Comparison of ENCODE assay signal across 8 cellular contexts in the genomic region with DNA sequence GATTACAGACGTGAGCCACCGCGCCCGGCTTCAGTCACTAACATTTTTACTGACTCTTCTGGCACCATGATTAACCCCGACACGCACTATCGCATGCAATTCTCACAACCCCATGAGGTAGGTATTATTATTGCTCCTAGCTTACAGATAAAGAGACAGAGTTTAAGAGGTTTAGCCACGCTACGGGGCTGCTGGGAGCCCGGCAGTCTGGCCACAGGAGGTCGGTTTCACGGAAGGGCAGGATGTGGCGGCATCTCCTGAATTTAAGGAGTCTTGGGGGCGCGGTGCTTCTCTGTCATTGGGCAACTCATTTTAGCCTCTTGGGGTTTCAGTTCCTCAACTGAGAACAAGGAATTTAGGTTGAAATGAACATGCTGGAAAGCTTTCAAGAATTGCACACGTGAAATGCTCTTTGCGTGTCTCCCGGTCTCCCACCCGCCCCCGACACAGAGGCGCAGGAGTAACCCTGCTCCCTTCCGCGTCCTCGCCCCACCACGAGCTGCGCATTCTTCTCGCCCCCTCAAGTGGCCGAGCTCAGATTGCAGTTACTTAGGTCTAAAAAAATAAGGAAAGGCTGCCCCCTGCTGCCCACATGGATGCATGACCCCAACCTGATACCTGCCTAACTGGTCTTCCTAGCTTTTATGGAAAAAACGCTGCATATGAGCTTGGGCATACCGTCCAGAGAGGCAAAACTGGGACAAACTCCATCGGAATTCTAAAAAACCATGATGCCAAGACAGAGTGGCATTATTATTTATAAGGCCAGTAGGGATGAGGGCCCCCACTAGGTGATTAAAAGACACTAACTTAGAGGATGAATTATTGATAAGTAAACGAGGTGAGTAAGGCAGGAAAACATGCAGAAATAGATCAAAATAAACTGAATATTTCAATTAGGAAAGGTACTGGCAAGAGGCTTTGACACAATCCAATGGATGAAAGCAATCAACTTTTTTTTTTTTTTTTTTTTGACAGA. TPM values are rescaled to one million over a fixed set of nuclear protein-coding genes. Genes with fewer than 3 reads are reported as not detected.
DNase-seq lines count a peak whose midpoint lies in the region; ATAC-seq, FAIRE-seq and TF ChIP-seq lines count a peak whose summit lies in the region.

No MANE protein-coding gene starts in this region.

- no peaks in the 10 kb centered on the region for H3K9me3 ChIP-seq in T-helper 17 cell (ENCODE audit: control insufficient read depth, low read length, poor library complexity, severe bottlenecking)
- H3K9me3 ChIP-seq in astrocyte (ENCODE audit: insufficient read depth, low read depth, low read length): no peaks in the 10 kb centered on the region
- no peaks in the 10 kb centered on the region for H3K9me3 ChIP-seq in hepatocyte (ENCODE audit: low read depth)

- peak; percentile 91 for TF ChIP-seq CTCF in astrocyte (IDR thresholded peaks at IDR 0.05; ENCODE audit: insufficient read depth, low read depth, low read length)
- peak; percentile 99 for TF ChIP-seq CTCF in hepatocyte (IDR thresholded peaks at IDR 0.05; ENCODE audit: poor library complexity)

- no peak for FAIRE-seq in astrocyte (lab: Jason Lieb, UNC)

- H4K20me1 ChIP-seq in astrocyte (ENCODE audit: insufficient read depth, low read length) (no peaks in the 10 kb centered on the region), hepatocyte (ENCODE audit: insufficient read depth, poor library complexity, severe bottlenecking) (no peaks in the 10 kb centered on the region)

- 23% methylated on average over 26 of the region's 32 CpGs for WGBS in hepatocyte (ENCODE audit: low lambda C conversion rate, missing lambda C conversion rate)

- DNase-seq in NCI-H187 (lab: John Stamatoyannopoulos, UW) (peak; percentile 91 to 97), T-helper 17 cell (peak; percentile 58 to 65 (median 63)), astrocyte (ENCODE audit: low read depth) (peak; percentile 77), hepatocyte (ENCODE audit: low spot score) (peak; percentile 96), renal cortical epithelial cell (ENCODE audit: low read depth) (peak; percentile 81)

- H3K4me3 Mint-ChIP-seq in T-helper 17 cell: peak overlapping the region; percentile 83
- H3K4me3 Mint-ChIP-seq in astrocyte (ENCODE audit: unreplicated experiment): peak overlapping the region; percentile 77

- H3K9me2 ChIP-seq in hepatocyte (replicated peaks; ENCODE audit: insufficient read depth): no peaks in the 10 kb centered on the region

- H3K27ac Mint-ChIP-seq in T-helper 17 cell (peak overlapping the region; percentile 98), astrocyte (ENCODE audit: unreplicated experiment) (no peak overlapping the region)

- H2AFZ ChIP-seq in ACC112 (ENCODE audit: low read length, unreplicated experiment): peak overlapping the region; percentile 86
- H2AFZ ChIP-seq in astrocyte (ENCODE audit: low read depth, low read length): peak overlapping the region; percentile 79
- H2AFZ ChIP-seq in hepatocyte: peak overlapping the region; percentile 83

- H3K4me1 ChIP-seq in ACC112 (ENCODE audit: control insufficient read depth, insufficient read depth, low read length, unreplicated experiment) (no peaks in the 10 kb centered on the region), astrocyte (ENCODE audit: insufficient read depth, low read length) (peaks cover 3% of the 10 kb centered on the region), hepatocyte (ENCODE audit: insufficient read depth) (no peaks in the 10 kb centered on the region)

- peak overlapping the region; percentile 77 for H3K4me3 ChIP-seq in ACC112 (ENCODE audit: low read depth, low read length)
- H3K4me3 ChIP-seq in astrocyte (ENCODE audit: insufficient read depth, low read depth, low read length): peak overlapping the region; percentile 58
- H3K4me3 ChIP-seq in hepatocyte: no peak overlapping the region

- H3K36me3 ChIP-seq in ACC112 (ENCODE audit: insufficient read depth, low read length) (no peaks in the 10 kb centered on the region), astrocyte (ENCODE audit: insufficient read depth, low read length) (no peaks in the 10 kb centered on the region), hepatocyte (replicated peaks; ENCODE audit: insufficient read depth, low read depth) (no peaks in the 10 kb centered on the region)

- H3K4me2 ChIP-seq in astrocyte (ENCODE audit: low read length) (peak overlapping the region; percentile 92), hepatocyte (peak overlapping the region; percentile 86)

- H3K9ac ChIP-seq in astrocyte (ENCODE audit: low read length): peak overlapping the region; percentile 63

- peak; percentile 97 for ATAC-seq in GM18517 (IDR thresholded peaks at IDR 0.05; ENCODE audit: unreplicated experiment)
- peak; percentile 90 for ATAC-seq in HG03025 (IDR thresholded peaks at IDR 0.05; ENCODE audit: low FRiP score, unreplicated experiment)
- ATAC-seq in T-helper 17 cell: peak; percentile 55

- H3K27ac ChIP-seq in ACC112 (ENCODE audit: low read depth, low read length) (no peak overlapping the region), astrocyte (ENCODE audit: low read depth, low read length) (peak overlapping the region; percentile 24), hepatocyte (no peak overlapping the region)

- H3K4me1 Mint-ChIP-seq in T-helper 17 cell (peaks cover 5% of the 10 kb centered on the region), astrocyte (ENCODE audit: low read depth, unreplicated experiment) (peaks cover 6% of the 10 kb centered on the region)

- H3K27me3 ChIP-seq in ACC112 (ENCODE audit: insufficient read depth, low read length) (peaks cover 4% of the 10 kb centered on the region; the same call in 1 of the 2 replicates), astrocyte (ENCODE audit: insufficient read depth, low read length) (no peaks in the 10 kb centered on the region), hepatocyte (no peaks in the 10 kb centered on the region)

- H3K9me3 Mint-ChIP-seq in astrocyte (ENCODE audit: unreplicated experiment): no peaks in the 10 kb centered on the region

- H3K79me2 ChIP-seq in ACC112 (ENCODE audit: control insufficient read depth, insufficient read depth, low read length, unreplicated experiment) (no peaks in the 10 kb centered on the region), astrocyte (ENCODE audit: insufficient read depth, low read length) (no peaks in the 10 kb centered on the region), hepatocyte (no peaks in the 10 kb centered on the region)

- H3K36me3 Mint-ChIP-seq in T-helper 17 cell (ENCODE audit: low read depth) (no peaks in the 10 kb centered on the region), astrocyte (ENCODE audit: low read depth, unreplicated experiment) (peaks cover 4% of the 10 kb centered on the region)

- H3K27me3 Mint-ChIP-seq in T-helper 17 cell (no peaks in the 10 kb centered on the region), astrocyte (ENCODE audit: low read depth, unreplicated experiment) (peaks cover 23% of the 10 kb centered on the region)

RNA-seq across cellular contexts. Expression of a gene that starts 12.4 kb away (rescaled TPM):
- not detected for total RNA-seq in T-helper 17 cell
- not detected in 2 replicates for total RNA-seq in astrocyte
- total RNA-seq in hepatocyte: 94.7 and 144 TPM in 2 replicates
- 241 and 273 TPM in 2 replicates for polyA plus RNA-seq in hepatocyte
- total RNA-seq in renal cortical epithelial cell: not detected in 2 replicates

RNA-seq across cellular contexts. Expression of a gene that starts 33.9 kb away (rescaled TPM):
- total RNA-seq in T-helper 17 cell: not detected
- not detected in 2 replicates for total RNA-seq in astrocyte
- total RNA-seq in hepatocyte: 69.8 and 71.2 TPM in 2 replicates
- polyA plus RNA-seq in hepatocyte: 67.6 and 78.5 TPM in 2 replicates
- total RNA-seq in renal cortical epithelial cell: not detected in 2 replicates

Comparison
In these comparisons a context has a peak if more than half of its experiments do, and no peak if none do; other contexts are left out.
1. RNA of a gene that starts 12.4 kb away (total RNA-seq): 94.7 to 144 TPM in hepatocyte; not detected in astrocyte, not detected in T-helper 17 cell and not detected in renal cortical epithelial cell; every median in the first group is over 10 times any median in the second.
2. RNA of a gene that starts 33.9 kb away (total RNA-seq): 69.8 to 71.2 TPM in hepatocyte; not detected in T-helper 17 cell, not detected in astrocyte and not detected in renal cortical epithelial cell; every median in the first group is over 10 times any median in the second.
3. Peak in every context shown above with its lines, with median percentiles within 50 percentile points of each other: H2AFZ ChIP-seq, ATAC-seq and DNase-seq.